In the genomic region with DNA sequence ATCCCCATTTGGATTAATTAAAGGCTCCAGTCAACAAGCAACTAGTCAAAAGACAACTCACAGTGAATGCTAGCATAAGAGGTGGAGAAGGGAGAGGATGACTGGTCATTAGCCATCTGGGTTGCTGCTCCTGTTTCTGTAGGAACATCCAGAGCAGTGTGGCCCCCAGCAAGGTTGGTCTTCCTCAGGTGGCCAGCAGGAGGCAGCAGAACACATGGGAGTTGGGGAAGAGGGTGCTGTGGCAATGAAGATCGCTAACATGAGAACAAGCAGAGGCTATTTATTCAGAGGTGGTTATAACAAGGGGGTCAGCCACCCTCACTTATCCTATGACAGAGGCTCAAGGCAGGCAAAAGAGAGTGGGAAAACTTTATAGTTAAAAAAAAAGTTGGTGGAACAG, we compare ENCODE assay signal across 1 cellular context.
TF ChIP-seq lines count a peak whose summit lies in the region.

No MANE protein-coding gene starts in this region.

TF ChIP-seq in IMR-90, 13 proteins besides CTCF, POLR2A, EP300 and RAD21 (continued from another document):
- peak; percentile 22; the same call in 1 of the 2 replicates for TF ChIP-seq SMC3 (IDR thresholded peaks at IDR 0.05; ENCODE audit: low read depth, low read length)
- TF ChIP-seq NFE2L2 (IDR thresholded peaks at IDR 0.05; ENCODE audit: low read depth, low read length), result no peak
- TF ChIP-seq CHD1 (IDR thresholded peaks at IDR 0.05; ENCODE audit: low read depth, low read length), result no peak
